10 cellular contexts compared by ENCODE assay signal in the genomic region with DNA sequence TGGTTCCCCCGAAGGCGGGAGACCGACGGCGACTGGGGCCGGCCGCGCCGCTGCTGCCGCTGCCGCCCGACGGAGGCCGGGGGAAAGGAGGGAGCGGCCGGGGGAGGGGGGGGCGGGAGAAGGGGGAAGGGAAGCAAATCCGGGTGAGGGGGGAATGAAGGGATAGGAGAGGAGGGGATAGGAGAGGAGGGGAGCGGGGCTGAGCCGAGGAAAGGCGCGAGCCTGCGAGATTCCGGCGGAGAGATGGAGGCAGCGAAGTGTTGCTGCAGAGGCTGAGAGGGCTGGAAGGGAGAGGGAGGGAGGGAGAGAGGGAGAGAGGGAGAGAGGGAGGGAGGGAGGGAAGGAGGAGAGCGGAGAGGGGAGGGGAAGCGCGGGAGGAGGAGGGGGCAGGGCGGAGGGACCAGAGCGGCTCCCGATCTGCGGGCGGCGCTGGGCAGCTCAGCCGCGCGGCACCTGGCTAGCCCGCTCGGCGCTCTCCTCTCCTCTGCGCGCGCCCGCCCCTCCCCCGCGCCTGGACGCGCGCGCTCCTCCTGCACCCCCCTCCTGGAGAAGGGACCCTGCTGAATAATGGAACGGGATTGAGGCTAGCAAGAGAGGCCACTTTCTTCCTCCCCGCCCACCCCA. TPM values are rescaled to one million over a fixed set of nuclear protein-coding genes. Genes with fewer than 3 reads are reported as not detected.
DNase-seq lines count a peak whose midpoint lies in the region; ATAC-seq and TF ChIP-seq lines count a peak whose summit lies in the region.
"Had no signal": no experiment of that assay in that cellular context is flagged by ENCODE, and none has a peak within 500 bp of the region (broad histone marks: within the 10 kb centered on the region; RNA-seq: fewer than 3 reads in every experiment).

No MANE protein-coding gene starts in this region.

- DNase-seq in DND-41 (no peak), NCI-H2171 (lab: John Stamatoyannopoulos, UW) (peak; percentile 79), glutamatergic neuron (peak; percentile 69), occipital lobe (lab: John Stamatoyannopoulos, UW) (peak; percentile 78), DMS153 (lab: John Stamatoyannopoulos, UW) (no peak), T-helper 2 cell (no peak), NAMALWA (ENCODE audit: low spot score) (no peak)
- DNase-seq in activated naive CD4-positive, alpha-beta T cell treated with anti-CD3 and anti-CD28 coated beads, Interleukin-2, amount 50 U/mL, for 72 hours (ENCODE audit: low spot score in 2 of 2) = no peak

- 0 out of 3 replicates have a peak, but pooled peaks have one; percentile 18 for ATAC-seq in DND-41 (ENCODE audit: insufficient read depth, low read depth)
- ATAC-seq in activated naive CD4-positive, alpha-beta T cell treated with anti-CD3 and anti-CD28 coated beads, Interleukin-2, amount 50 U/mL, for 72 hours = no peak

- peaks cover 27% of the 10 kb centered on the region for H3K4me1 Mint-ChIP-seq in glutamatergic neuron (ENCODE audit: low read depth, unreplicated experiment)

- H3K27ac ChIP-seq in DND-41 (ENCODE audit: low read length) = no peak overlapping the region

- no peak overlapping the region for H3K9ac ChIP-seq in DND-41 (ENCODE audit: low read depth, low read length)

- H2AFZ ChIP-seq in DND-41 (ENCODE audit: low read depth, low read length) = no peak overlapping the region

- H3K4me3 ChIP-seq in DND-41 (ENCODE audit: low read depth in 1 of 2, low read length in 2 of 2) = no peak overlapping the region

- H3K36me3 Mint-ChIP-seq in glutamatergic neuron (ENCODE audit: unreplicated experiment) = no peaks in the 10 kb centered on the region
- no peaks in the 10 kb centered on the region for H3K36me3 Mint-ChIP-seq in activated naive CD4-positive, alpha-beta T cell treated with anti-CD3 and anti-CD28 coated beads, Interleukin-2, amount 50 U/mL, for 72 hours
- H3K36me3 Mint-ChIP-seq: activated naive CD8-positive, alpha-beta T cell had no signal

- no peaks in the 10 kb centered on the region for H3K36me3 ChIP-seq in DND-41 (ENCODE audit: insufficient read depth, low read length)

- H4K20me1 ChIP-seq in DND-41 (ENCODE audit: insufficient read depth, low read length) = peaks cover 13% of the 10 kb centered on the region

- no peak overlapping the region for H3K4me2 ChIP-seq in DND-41 (ENCODE audit: insufficient read depth, low read length)

- H3K79me2 ChIP-seq in DND-41 (ENCODE audit: insufficient read depth, low read length) = no peaks in the 10 kb centered on the region

- TF ChIP-seq CTCF in DND-41 (IDR thresholded peaks at IDR 0.05; ENCODE audit: borderline replicate concordance, extremely low read depth, low read length, poor library complexity, severe bottlenecking) (no peak), glutamatergic neuron (IDR thresholded peaks at IDR 0.05; ENCODE audit: partially characterized antibody, unreplicated experiment) (no peak)

- no peaks in the 10 kb centered on the region for H3K9me3 ChIP-seq in DND-41 (ENCODE audit: insufficient read depth, low read length, severe bottlenecking)

- no peak overlapping the region for H3K27ac Mint-ChIP-seq in glutamatergic neuron (ENCODE audit: unreplicated experiment)
- H3K27ac Mint-ChIP-seq in activated naive CD4-positive, alpha-beta T cell treated with anti-CD3 and anti-CD28 coated beads, Interleukin-2, amount 50 U/mL, for 72 hours = no peak overlapping the region
- H3K27ac Mint-ChIP-seq: activated naive CD8-positive, alpha-beta T cell had no signal

- H3K9me3 Mint-ChIP-seq in glutamatergic neuron (ENCODE audit: unreplicated experiment) = peaks cover 3% of the 10 kb centered on the region
- no peaks in the 10 kb centered on the region for H3K9me3 Mint-ChIP-seq in activated naive CD4-positive, alpha-beta T cell treated with anti-CD3 and anti-CD28 coated beads, Interleukin-2, amount 50 U/mL, for 72 hours

- peak overlapping the region; percentile 79 for H3K4me3 Mint-ChIP-seq in glutamatergic neuron (ENCODE audit: unreplicated experiment)

- H3K27me3 Mint-ChIP-seq in glutamatergic neuron (ENCODE audit: unreplicated experiment) = peaks cover 16% of the 10 kb centered on the region

- peaks cover 61% of the 10 kb centered on the region for H3K27me3 ChIP-seq in DND-41 (ENCODE audit: insufficient read depth, low read length, poor library complexity)

- no peaks in the 10 kb centered on the region for H3K4me1 ChIP-seq in DND-41 (ENCODE audit: insufficient read depth, low read length)

RNA-seq across cellular contexts. Expression of a gene that starts 52.4 kb away (rescaled TPM):
- not detected for total RNA-seq in glutamatergic neuron (ENCODE audit: unreplicated experiment)
- total RNA-seq in occipital lobe = not detected
- not detected for total RNA-seq in activated naive CD4-positive, alpha-beta T cell treated with anti-CD3 and anti-CD28 coated beads, Interleukin-2, amount 50 U/mL, for 72 hours
- total RNA-seq: SK-MEL-5 had no signal

Comparison
In these comparisons a context has a peak if more than half of its experiments do, and no peak if none do; other contexts are left out.
1. DNase-seq: peak in NCI-H2171 (single experiment), glutamatergic neuron (single experiment) and occipital lobe (single experiment); none in DND-41 (single experiment), DMS153 (single experiment), T-helper 2 cell (0 of 5), NAMALWA (single experiment) and activated naive CD4-positive, alpha-beta T cell treated with anti-CD3 and anti-CD28 coated beads, Interleukin-2, amount 50 U/mL, for 72 hours (0 of 2).